21 cellular contexts compared by ENCODE assay signal in the genomic region with DNA sequence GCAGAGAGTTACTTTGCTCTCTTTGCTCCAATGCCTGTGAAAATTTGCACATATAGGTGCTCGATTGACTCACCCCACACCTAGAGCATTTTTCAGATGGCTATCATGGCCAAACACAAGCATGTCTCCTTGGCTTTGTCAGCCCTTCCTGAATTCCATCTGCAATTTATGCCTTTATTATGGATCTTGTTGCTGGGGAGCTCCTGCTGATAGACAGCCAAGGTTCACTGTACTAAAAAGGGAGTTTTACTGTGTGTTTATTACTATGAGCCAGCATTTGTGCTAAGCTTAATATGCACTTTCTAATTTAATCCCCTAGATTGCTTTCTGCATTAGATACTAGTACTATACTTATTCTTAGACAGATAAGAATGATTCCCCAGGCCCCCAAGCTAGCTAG.
A peak's percentile ranks its signal among the peaks of the same experiment; 100 is the strongest.
DNase-seq lines count a peak whose midpoint lies in the region; ATAC-seq, FAIRE-seq and TF ChIP-seq lines count a peak whose summit lies in the region.
"Had no signal": no experiment of that assay in that cellular context is flagged by ENCODE, and none has a peak within 500 bp of the region (broad histone marks: within the 10 kb centered on the region; RNA-seq: fewer than 3 reads in every experiment).

No MANE protein-coding gene starts in this region.

- no peaks in the 10 kb centered on the region for H3K9me2 ChIP-seq in hepatocyte (replicated peaks; ENCODE audit: insufficient read depth)

- TF ChIP-seq EP300 in HepG2 (IDR thresholded peaks at IDR 0.05; ENCODE audit: low read depth in 2 of 2, low read length in 2 of 2) (no peak), HepG2 (CRISPR knock-in tag; IDR thresholded peaks at IDR 0.05; ENCODE audit: borderline replicate concordance) (no peak), transverse colon (IDR thresholded peaks at IDR 0.05; ENCODE audit: low read depth) (no peak), gastroesophageal sphincter (IDR thresholded peaks at IDR 0.05) (no peak)

- H3K79me2 ChIP-seq in HepG2 (ENCODE audit: insufficient read depth, low read length) (peaks cover 25% of the 10 kb centered on the region), hepatocyte (no peaks in the 10 kb centered on the region)

- in situ Hi-C loops in HepG2 (cut with HindIII; ENCODE audit: extremely low pct_ligation_motif_present, low pct_unique_long_range_greater_than_20kb) (no loop called here), transverse colon (cut with MboI; ENCODE audit: low pct_ligation_motif_present in 1 of 4, low pct_unique_long_range_greater_than_20kb in 1 of 4, low sequenced_read_pairs in 3 of 4) (no loop called here)

- H3K9me3 ChIP-seq in HepG2 (ENCODE audit: low read length): no peaks in the 10 kb centered on the region
- no peaks in the 10 kb centered on the region for H3K9me3 ChIP-seq in right lobe of liver
- no peaks in the 10 kb centered on the region for H3K9me3 ChIP-seq in hepatocyte (ENCODE audit: low read depth)
- H3K9me3 ChIP-seq in mucosa of rectum (ENCODE audit: control insufficient read depth in 2 of 2, low read length in 2 of 2): no peaks in the 10 kb centered on the region
- H3K9me3 ChIP-seq in transverse colon: no peaks in the 10 kb centered on the region
- H3K9me3 ChIP-seq in gastroesophageal sphincter: no peaks in the 10 kb centered on the region
- H3K9me3 ChIP-seq: BLaER1 treated with 17β-estradiol and CSF1 and Interleukin-3, amounts not matched to agents 10 nM and 100 nM had no signal

- DNase-seq in HepG2 (ENCODE audit: low spot score): no peak
- DNase-seq in right lobe of liver: no peak
- DNase-seq in hepatocyte (ENCODE audit: low spot score): peak; percentile 18
- DNase-seq in transverse colon: peak; percentile 12
- no peak for DNase-seq in left ventricle myocardium superior
- no peak for DNase-seq in activated gamma-delta T cell treated with Interleukin-2 at 50 U/mL for 16 hours
- DNase-seq: 8988T; Calu3; CD8-positive, alpha-beta T cell; DMS53; DND-41; EL; HFFc6 had no signal

- no peaks in the 10 kb centered on the region for H3K27me3 ChIP-seq in HepG2 (ENCODE audit: control insufficient read depth in 1 of 2, insufficient read depth in 2 of 2, low read length in 2 of 2)
- H3K27me3 ChIP-seq in right lobe of liver: no peaks in the 10 kb centered on the region
- no peaks in the 10 kb centered on the region for H3K27me3 ChIP-seq in hepatocyte
- no peaks in the 10 kb centered on the region for H3K27me3 ChIP-seq in mucosa of rectum (ENCODE audit: control insufficient read depth in 2 of 2, insufficient read depth in 2 of 2, low read length in 2 of 2)
- H3K27me3 ChIP-seq in transverse colon: no peaks in the 10 kb centered on the region
- H3K27me3 ChIP-seq in gastroesophageal sphincter: no peaks in the 10 kb centered on the region
- H3K27me3 ChIP-seq: BLaER1 treated with 17β-estradiol and CSF1 and Interleukin-3, amounts not matched to agents 10 nM and 100 nM had no signal

- no peak for FAIRE-seq in HepG2 (lab: Jason Lieb, UNC)
- FAIRE-seq: GM12878, H54, HTR-8/SVneo had no signal

- H3K27ac ChIP-seq in HepG2 (ENCODE audit: extremely low read length, insufficient read depth, low read length): peak overlapping the region; percentile 36
- H3K27ac ChIP-seq in right lobe of liver: no peak overlapping the region
- H3K27ac ChIP-seq in hepatocyte: peak overlapping the region; percentile 39
- peak overlapping the region; percentile 59 to 64 for H3K27ac ChIP-seq in mucosa of rectum (ENCODE audit: low read depth in 2 of 2, low read length in 2 of 2)
- peak overlapping the region; percentile 40 to 75 (median 70) for H3K27ac ChIP-seq in transverse colon
- no peak overlapping the region for H3K27ac ChIP-seq in gastroesophageal sphincter
- H3K27ac ChIP-seq: BLaER1 treated with 17β-estradiol and CSF1 and Interleukin-3, amounts not matched to agents 10 nM and 100 nM had no signal

- TF ChIP-seq POLR2A in HepG2 (IDR thresholded peaks at IDR 0.05; ENCODE audit: insufficient read depth in 1 of 2, low read depth in 2 of 2, low read length in 2 of 2) (no peak), right lobe of liver (IDR thresholded peaks at IDR 0.05) (no peak), transverse colon (IDR thresholded peaks at IDR 0.05) (no peak), gastroesophageal sphincter (IDR thresholded peaks at IDR 0.05) (no peak)

- H3K36me3 ChIP-seq in HepG2 (replicated peaks in 1 of 2; ENCODE audit: control insufficient read depth in 1 of 2, insufficient read depth in 2 of 2, low read length in 2 of 2) (peaks cover 8 to 40% of the 10 kb centered on the region in 2 experiments), right lobe of liver (peaks cover 0 to 2% (median 0%) of the 10 kb centered on the region in 4 donors), hepatocyte (replicated peaks; ENCODE audit: insufficient read depth, low read depth) (no peaks in the 10 kb centered on the region), mucosa of rectum (ENCODE audit: control insufficient read depth in 2 of 2, insufficient read depth in 2 of 2, low read length in 2 of 2) (peaks cover 8 to 9% of the 10 kb centered on the region in 2 donors), transverse colon (no peaks in the 10 kb centered on the region), gastroesophageal sphincter (no peaks in the 10 kb centered on the region)

- ATAC-seq in HepG2 (no peak), right lobe of liver (no peak), left ventricle myocardium superior (no peak), gastroesophageal sphincter (no peak)
- ATAC-seq: CD8-positive, alpha-beta T cell; GM12878; GM23338; HCT116 had no signal

- 96% methylated on average over 1 of the region's 1 CpG for WGBS in HepG2 (ENCODE audit: low lambda C conversion rate)
- 100% methylated on average over 1 of the region's 1 CpG for WGBS in right lobe of liver (ENCODE audit: insufficient coverage, low coverage, low lambda C conversion rate, missing lambda C conversion rate)
- 71% methylated on average over 1 of the region's 1 CpG for WGBS in hepatocyte (ENCODE audit: low lambda C conversion rate, missing lambda C conversion rate)
- 14 to 37% methylated on average over 1 of the region's 1 CpG for WGBS in transverse colon (ENCODE audit: low coverage in 1 of 2), 2 donors
- WGBS in gastroesophageal sphincter (ENCODE audit: low coverage in 1 of 2), 2 donors: 29 to 33% methylated on average over 1 of the region's 1 CpG

- no TSS peak for BruUV-seq in HepG2 (replicated peaks; lab: Mats Ljungman, UMichigan)

- peaks cover 70% of the 10 kb centered on the region for H3K4me1 ChIP-seq in HepG2 (ENCODE audit: insufficient read depth, low read length)
- no peaks in the 10 kb centered on the region for H3K4me1 ChIP-seq in right lobe of liver
- H3K4me1 ChIP-seq in hepatocyte (ENCODE audit: insufficient read depth): peaks cover 20% of the 10 kb centered on the region
- peaks cover 11 to 23% of the 10 kb centered on the region in 2 donors for H3K4me1 ChIP-seq in mucosa of rectum (ENCODE audit: control insufficient read depth in 2 of 2, insufficient read depth in 2 of 2, low read length in 2 of 2)
- H3K4me1 ChIP-seq in transverse colon: peaks cover 0 to 41% (median 22%) of the 10 kb centered on the region in 4 donors
- H3K4me1 ChIP-seq in gastroesophageal sphincter: peaks cover 0 to 7% (median 0%) of the 10 kb centered on the region in 3 donors

- no peaks in the 10 kb centered on the region; the same call in 1 of the 2 replicates for H4K20me1 ChIP-seq in HepG2 (ENCODE audit: insufficient read depth, low read length)
- H4K20me1 ChIP-seq in hepatocyte (ENCODE audit: insufficient read depth, poor library complexity, severe bottlenecking): no peaks in the 10 kb centered on the region
- H4K20me1 ChIP-seq: BLaER1 treated with 17β-estradiol and CSF1 and Interleukin-3, amounts not matched to agents 10 nM and 100 nM had no signal

- POLR2A ChIA-PET in HepG2 (lab: Yijun Ruan, JAX): interaction anchor here (1.0 kb wide), 1 partner anchor 35 kb away, joined by 3 read pairs; no protein-coding TSS in a partner anchor

- TF ChIP-seq CTCF in HepG2 (CRISPR knock-in tag; IDR thresholded peaks at IDR 0.05) (no peak), right lobe of liver (IDR thresholded peaks at IDR 0.05) (no peak), hepatocyte (IDR thresholded peaks at IDR 0.05; ENCODE audit: poor library complexity) (no peak), transverse colon (IDR thresholded peaks at IDR 0.05) (no peak), gastroesophageal sphincter (IDR thresholded peaks at IDR 0.05) (no peak)

- H2AFZ ChIP-seq in HepG2 (ENCODE audit: low read length): no peak overlapping the region
- no peak overlapping the region for H2AFZ ChIP-seq in hepatocyte
- H2AFZ ChIP-seq: GM23338 had no signal

- no peak for TF ChIP-seq RAD21 in HepG2 (CRISPR knock-in tag; IDR thresholded peaks at IDR 0.05)

- intact Hi-C loops in HepG2 (cut with micrococcal nuclease; ENCODE audit: unreplicated experiment) (no loop called here), right lobe of liver (cut with DNase I) (no loop called here), transverse colon (cut with DNase I; ENCODE audit: low total_unique reads) (no loop called here), left ventricle myocardium superior (cut with micrococcal nuclease) (no loop called here)

- H3K4me3 ChIP-seq in HepG2 (replicated peaks in 1 of 3; ENCODE audit: insufficient read depth in 1 of 3, low read depth in 2 of 3, low read length in 3 of 3) (no peak overlapping the region), right lobe of liver (no peak overlapping the region), hepatocyte (no peak overlapping the region), mucosa of rectum (ENCODE audit: low read length in 2 of 2) (no peak overlapping the region), transverse colon (no peak overlapping the region), gastroesophageal sphincter (no peak overlapping the region)
- H3K4me3 ChIP-seq: BLaER1 treated with 17β-estradiol and CSF1 and Interleukin-3, amounts not matched to agents 10 nM and 100 nM; GM12878; GM23338 had no signal

- CTCF ChIA-PET in HepG2 (lab: Yijun Ruan, JAX; ENCODE audit: low intra/inter-chr PET ratio, low total read pairs): no interaction called here

- H3K4me2 ChIP-seq in HepG2 (ENCODE audit: low read depth, low read length) (no peak overlapping the region), hepatocyte (no peak overlapping the region)
- H3K4me2 ChIP-seq: BLaER1 treated with 17β-estradiol and CSF1 and Interleukin-3, amounts not matched to agents 10 nM and 100 nM; GM23338 had no signal

- H3K9ac ChIP-seq in HepG2 (ENCODE audit: insufficient read depth, low read depth, low read length) (no peak overlapping the region; the same call in 1 of the 2 replicates), mucosa of rectum (ENCODE audit: low read depth in 1 of 2, low read length in 2 of 2) (peak overlapping the region in 1 of 2 donors; percentile 22)
- H3K9ac ChIP-seq: BLaER1 treated with 17β-estradiol and CSF1 and Interleukin-3, amounts not matched to agents 10 nM and 100 nM had no signal

TF ChIP-seq in HepG2, 621 proteins besides CTCF, POLR2A, EP300 and RAD21:
- TF ChIP-seq HIVEP1 (CRISPR knock-in tag; IDR thresholded peaks at IDR 0.05) (no peak), HOXA5 (CRISPR knock-in tag; IDR thresholded peaks at IDR 0.05) (no peak), ZNF547 (CRISPR knock-in tag; IDR thresholded peaks at IDR 0.05) (no peak), NFIC (IDR thresholded peaks at IDR 0.05; ENCODE audit: low read length) (no peak), ZSCAN9 (CRISPR knock-in tag; IDR thresholded peaks at IDR 0.05; ENCODE audit: borderline replicate concordance) (no peak), ZBTB42 (CRISPR knock-in tag; IDR thresholded peaks at IDR 0.05) (no peak), POGZ (CRISPR knock-in tag; IDR thresholded peaks at IDR 0.05) (no peak)

Comparison
In these comparisons a context has a peak if more than half of its experiments do, and no peak if none do; other contexts are left out.
1. H3K27ac ChIP-seq: peak in HepG2 (single experiment), hepatocyte (single experiment), mucosa of rectum (2 of 2) and transverse colon (4 of 4); none in right lobe of liver (0 of 3) and gastroesophageal sphincter (0 of 4).
2. DNase-seq: peak in hepatocyte (single experiment) and transverse colon (single experiment); none in HepG2 (single experiment), right lobe of liver (0 of 3), left ventricle myocardium superior (single experiment) and activated gamma-delta T cell treated with Interleukin-2 at 50 U/mL for 16 hours (single experiment).